ENCODE assay signal across 17 cellular contexts in the genomic region with DNA sequence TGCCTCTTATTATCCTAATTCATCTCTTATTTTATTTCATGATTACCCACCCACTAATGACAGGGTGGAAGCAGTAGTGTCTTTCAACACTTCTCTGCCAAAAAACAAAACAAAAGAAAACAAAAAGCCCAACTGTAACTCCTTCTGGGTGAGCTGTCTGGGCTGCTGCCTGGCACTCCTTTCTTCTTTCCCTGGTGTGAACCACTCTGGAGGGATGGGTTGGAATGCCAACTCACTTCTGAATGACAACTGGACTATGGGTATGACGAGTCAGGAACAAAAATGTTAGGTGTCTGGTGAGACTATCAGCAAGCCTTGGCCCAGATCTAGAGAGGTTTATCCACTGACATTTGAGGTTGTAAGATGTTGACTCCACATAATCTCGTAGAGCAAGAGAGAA.
DNase-seq lines count a peak whose midpoint lies in the region; ATAC-seq, FAIRE-seq and TF ChIP-seq lines count a peak whose summit lies in the region.
"Had no signal": no experiment of that assay in that cellular context is flagged by ENCODE, and none has a peak within 500 bp of the region (broad histone marks: within the 10 kb centered on the region; RNA-seq: fewer than 3 reads in every experiment).

No MANE protein-coding gene starts in this region.

- no peak for TF ChIP-seq RAD21 in HepG2 (CRISPR knock-in tag; IDR thresholded peaks at IDR 0.05)

- no peaks in the 10 kb centered on the region for H3K27me3 ChIP-seq in HepG2 (ENCODE audit: control insufficient read depth in 1 of 2, insufficient read depth in 2 of 2, low read length in 2 of 2)
- no peaks in the 10 kb centered on the region for H3K27me3 ChIP-seq in right lobe of liver
- H3K27me3 ChIP-seq in body of pancreas, result no peaks in the 10 kb centered on the region
- H3K27me3 ChIP-seq in suprapubic skin, result no peaks in the 10 kb centered on the region
- H3K27me3 ChIP-seq: spleen had no signal

- H3K4me3 ChIP-seq in HepG2 (replicated peaks in 1 of 3; ENCODE audit: insufficient read depth in 1 of 3, low read depth in 2 of 3, low read length in 3 of 3) (no peak overlapping the region), right lobe of liver (no peak overlapping the region), body of pancreas (no peak overlapping the region), suprapubic skin (no peak overlapping the region)
- H3K4me3 ChIP-seq: HAP-1, spleen had no signal

- peaks cover 30% of the 10 kb centered on the region for H3K4me1 Mint-ChIP-seq in central memory CD8-positive, alpha-beta T cell

- DNase-seq in HepG2 (ENCODE audit: low spot score) (no peak), right lobe of liver (no peak), kidney glomerular epithelial cell (lab: John Stamatoyannopoulos, UW) (peak; percentile 30), body of pancreas (no peak), NCI-H2171 treated with DMSO at 0.1 percent for 48 hours (lab: John Stamatoyannopoulos, UW) (no peak), suprapubic skin (ENCODE audit: low spot score in 2 of 2) (no peak)
- no peak for DNase-seq in central memory CD8-positive, alpha-beta T cell (ENCODE audit: low spot score in 2 of 2)
- DNase-seq: activated CD8-positive, alpha-beta memory T cell treated with anti-CD3 and anti-CD28 coated beads, Interleukin-2, amount 50 U/mL, for 48 hours; aorta; NCI-H1105 treated with DMSO at 0.1 percent for 48 hours; NCI-H526; RPMI8226; spleen had no signal

- intact Hi-C loops in HepG2 (cut with micrococcal nuclease; ENCODE audit: unreplicated experiment), result no loop called here
- intact Hi-C loops in right lobe of liver (cut with DNase I), result no loop called here
- intact Hi-C loops in body of pancreas (cut with DNase I), result no loop called here

- H3K9ac ChIP-seq in HepG2 (ENCODE audit: insufficient read depth, low read depth, low read length), result no peak overlapping the region

- H3K9me3 ChIP-seq in HepG2 (ENCODE audit: low read length) (no peaks in the 10 kb centered on the region), right lobe of liver (no peaks in the 10 kb centered on the region), body of pancreas (no peaks in the 10 kb centered on the region), suprapubic skin (no peaks in the 10 kb centered on the region)
- H3K9me3 ChIP-seq: HAP-1, spleen had no signal

- FAIRE-seq in HepG2 (lab: Jason Lieb, UNC), result peak; percentile 18
- FAIRE-seq: endometrium, urothelium cell line had no signal

- no peaks in the 10 kb centered on the region for H3K9me3 Mint-ChIP-seq in central memory CD8-positive, alpha-beta T cell

- no peaks in the 10 kb centered on the region for H3K79me2 ChIP-seq in HepG2 (ENCODE audit: insufficient read depth, low read length)

- TF ChIP-seq POLR2A in HepG2 (IDR thresholded peaks at IDR 0.05; ENCODE audit: insufficient read depth in 1 of 2, low read depth in 2 of 2, low read length in 2 of 2) (no peak), right lobe of liver (IDR thresholded peaks at IDR 0.05) (no peak), body of pancreas (IDR thresholded peaks at IDR 0.05) (no peak), suprapubic skin (IDR thresholded peaks at IDR 0.05) (no peak)

- no peaks in the 10 kb centered on the region for H3K27me3 Mint-ChIP-seq in central memory CD8-positive, alpha-beta T cell

- no peak overlapping the region for H3K4me2 ChIP-seq in HepG2 (ENCODE audit: low read depth, low read length)

- no peak overlapping the region for H2AFZ ChIP-seq in HepG2 (ENCODE audit: low read length)

- no peak for TF ChIP-seq EP300 in HepG2 (IDR thresholded peaks at IDR 0.05; ENCODE audit: low read depth in 2 of 2, low read length in 2 of 2)
- TF ChIP-seq EP300 in HepG2 (CRISPR knock-in tag; IDR thresholded peaks at IDR 0.05; ENCODE audit: borderline replicate concordance), result no peak
- no peak for TF ChIP-seq EP300 in suprapubic skin (IDR thresholded peaks at IDR 0.05)

- H3K36me3 ChIP-seq in HepG2 (replicated peaks in 1 of 2; ENCODE audit: control insufficient read depth in 1 of 2, insufficient read depth in 2 of 2, low read length in 2 of 2) (peaks cover 4 to 44% of the 10 kb centered on the region in 2 experiments; a peak in 4 of 5 replicates), right lobe of liver (peaks cover 0 to 7% (median 2%) of the 10 kb centered on the region in 4 donors), body of pancreas (replicated peaks in 1 of 2; ENCODE audit: insufficient read depth in 1 of 2, low read depth in 2 of 2) (no peaks in the 10 kb centered on the region), suprapubic skin (peaks cover 36% of the 10 kb centered on the region)

- CTCF ChIA-PET in HepG2 (lab: Yijun Ruan, JAX; ENCODE audit: low intra/inter-chr PET ratio, low total read pairs), result no interaction called here

- 95% methylated on average over 2 of the region's 2 CpGs for WGBS in HepG2 (ENCODE audit: low lambda C conversion rate)
- WGBS in right lobe of liver (ENCODE audit: insufficient coverage, low coverage, low lambda C conversion rate, missing lambda C conversion rate), result 74% methylated on average over 2 of the region's 2 CpGs
- 70 to 95% methylated on average over 2 of the region's 2 CpGs for WGBS in body of pancreas, 2 donors
- WGBS in suprapubic skin, result 76% methylated on average over 2 of the region's 2 CpGs

- no peaks in the 10 kb centered on the region for H4K20me1 ChIP-seq in HepG2 (ENCODE audit: insufficient read depth, low read length)

- in situ Hi-C loops in HepG2 (cut with HindIII; ENCODE audit: extremely low pct_ligation_motif_present, low pct_unique_long_range_greater_than_20kb), result no loop called here

- H3K4me1 ChIP-seq in HepG2 (ENCODE audit: insufficient read depth, low read length), result no peaks in the 10 kb centered on the region
- no peaks in the 10 kb centered on the region for H3K4me1 ChIP-seq in right lobe of liver
- no peaks in the 10 kb centered on the region for H3K4me1 ChIP-seq in body of pancreas
- peaks cover 35% of the 10 kb centered on the region for H3K4me1 ChIP-seq in suprapubic skin

- H3K36me3 Mint-ChIP-seq in central memory CD8-positive, alpha-beta T cell (ENCODE audit: insufficient read depth), result peaks cover 38% of the 10 kb centered on the region

- TF ChIP-seq CTCF in HepG2 (CRISPR knock-in tag; IDR thresholded peaks at IDR 0.05) (no peak), right lobe of liver (IDR thresholded peaks at IDR 0.05) (no peak), body of pancreas (IDR thresholded peaks at IDR 0.05) (no peak), suprapubic skin (IDR thresholded peaks at IDR 0.05) (no peak)

- ATAC-seq in HepG2 (no peak), right lobe of liver (no peak), HG03025 (IDR thresholded peaks at IDR 0.05; ENCODE audit: low FRiP score, unreplicated experiment) (no peak), body of pancreas (no peak)
- ATAC-seq in central memory CD8-positive, alpha-beta T cell (replicated peaks; ENCODE audit: extremely low read depth, poor library complexity, severe bottlenecking), result no peak

- H3K27ac ChIP-seq in HepG2 (ENCODE audit: extremely low read length, insufficient read depth, low read length) (no peak overlapping the region), right lobe of liver (no peak overlapping the region), body of pancreas (no peak overlapping the region), suprapubic skin (no peak overlapping the region)

- POLR2A ChIA-PET in HepG2 (lab: Yijun Ruan, JAX), result no interaction called here

- H3K27ac Mint-ChIP-seq in central memory CD8-positive, alpha-beta T cell (ENCODE audit: low read depth), result peak overlapping the region; percentile 53

- no TSS peak for BruUV-seq in HepG2 (replicated peaks; lab: Mats Ljungman, UMichigan)

- no peak overlapping the region for H3K4me3 Mint-ChIP-seq in central memory CD8-positive, alpha-beta T cell

TF ChIP-seq in HepG2, 621 proteins besides CTCF, POLR2A, EP300 and RAD21:
- TF ChIP-seq ZNF660 (CRISPR knock-in tag; IDR thresholded peaks at IDR 0.05; ENCODE audit: borderline replicate concordance, low read depth) (no peak), CCDC6 (CRISPR knock-in tag; IDR thresholded peaks at IDR 0.05) (no peak), SRSF1 (optimal IDR thresholded peaks at IDR 0.05; ENCODE audit: low read depth, low read length) (no peak), HOXA9 (CRISPR knock-in tag; IDR thresholded peaks at IDR 0.05; ENCODE audit: borderline replicate concordance) (no peak), ZNF20 (CRISPR knock-in tag; IDR thresholded peaks at IDR 0.05) (no peak), RFXAP (CRISPR knock-in tag; IDR thresholded peaks at IDR 0.05; ENCODE audit: borderline replicate concordance) (no peak), JUND (CRISPR knock-in tag; IDR thresholded peaks at IDR 0.05) (no peak), ZFP41 (CRISPR knock-in tag; IDR thresholded peaks at IDR 0.05; ENCODE audit: borderline replicate concordance) (no peak), EZH2 (conservative IDR thresholded peaks at IDR 0.05; ENCODE audit: low read depth, low read length) (no peak), HMG20B (CRISPR knock-in tag; conservative IDR thresholded peaks at IDR 0.05) (no peak), IKZF1 (IDR thresholded peaks at IDR 0.05) (no peak)
- TF ChIP-seq, protein P1, sequence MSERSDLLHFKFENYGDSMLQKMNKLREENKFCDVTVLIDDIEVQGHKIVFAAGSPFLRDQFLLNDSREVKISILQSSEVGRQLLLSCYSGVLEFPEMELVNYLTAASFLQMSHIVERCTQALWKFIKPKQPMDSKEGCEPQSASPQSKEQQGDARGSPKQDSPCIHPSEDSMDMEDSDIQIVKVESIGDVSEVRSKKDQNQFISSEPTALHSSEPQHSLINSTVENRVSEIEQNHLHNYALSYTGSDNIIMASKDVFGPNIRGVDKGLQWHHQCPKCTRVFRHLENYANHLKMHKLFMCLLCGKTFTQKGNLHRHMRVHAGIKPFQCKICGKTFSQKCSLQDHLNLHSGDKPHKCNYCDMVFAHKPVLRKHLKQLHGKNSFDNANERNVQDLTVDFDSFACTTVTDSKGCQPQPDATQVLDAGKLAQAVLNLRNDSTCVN (CRISPR knock-in tag; IDR thresholded peaks at IDR 0.05; ENCODE audit: borderline replicate concordance), result no peak
- TF ChIP-seq, protein P2, sequence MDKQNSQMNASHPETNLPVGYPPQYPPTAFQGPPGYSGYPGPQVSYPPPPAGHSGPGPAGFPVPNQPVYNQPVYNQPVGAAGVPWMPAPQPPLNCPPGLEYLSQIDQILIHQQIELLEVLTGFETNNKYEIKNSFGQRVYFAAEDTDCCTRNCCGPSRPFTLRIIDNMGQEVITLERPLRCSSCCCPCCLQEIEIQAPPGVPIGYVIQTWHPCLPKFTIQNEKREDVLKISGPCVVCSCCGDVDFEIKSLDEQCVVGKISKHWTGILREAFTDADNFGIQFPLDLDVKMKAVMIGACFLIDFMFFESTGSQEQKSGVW (CRISPR knock-in tag; IDR thresholded peaks at IDR 0.05; ENCODE audit: borderline replicate concordance), result no peak
